ENCODE assay signal across 13 cellular contexts in genomic region chr10:14565199-14565598, GRCh38.
DNase-seq lines count a peak whose midpoint lies in the region; ATAC-seq and TF ChIP-seq lines count a peak whose summit lies in the region.
"Had no signal": no experiment of that assay in that cellular context is flagged by ENCODE, and none has a peak within 500 bp of the region (broad histone marks: within the 10 kb centered on the region; RNA-seq: fewer than 3 reads in every experiment).

No MANE protein-coding gene starts in this region.

- ATAC-seq in sciatic nerve (peak; percentile 84), GM19351 (IDR thresholded peaks at IDR 0.05; ENCODE audit: unreplicated experiment) (no peak), HG03342 (IDR thresholded peaks at IDR 0.05; ENCODE audit: unreplicated experiment) (no peak)
- ATAC-seq: K562 had no signal

- H3K9me3 Mint-ChIP-seq in T-helper 2 cell treated with Interferon-gamma antibody and Interleukin-4, amounts not matched to agents 5 μg/mL and 100 μg/mL, for 36 hours: peaks cover 9% of the 10 kb centered on the region

- TF ChIP-seq CTCF in colonic mucosa (IDR thresholded peaks at IDR 0.05): no peak

- no peaks in the 10 kb centered on the region for H3K4me1 ChIP-seq in colonic mucosa

- no peaks in the 10 kb centered on the region for H3K27me3 Mint-ChIP-seq in T-helper 2 cell treated with Interferon-gamma antibody and Interleukin-4, amounts not matched to agents 5 μg/mL and 100 μg/mL, for 36 hours (ENCODE audit: low read depth)
- H3K27me3 Mint-ChIP-seq: brain had no signal

- H3K9me3 ChIP-seq in colonic mucosa: no peaks in the 10 kb centered on the region
- H3K9me3 ChIP-seq: mucosa of descending colon, tibial artery had no signal

- peaks cover 77% of the 10 kb centered on the region for H3K4me1 Mint-ChIP-seq in T-helper 2 cell treated with Interferon-gamma antibody and Interleukin-4, amounts not matched to agents 5 μg/mL and 100 μg/mL, for 36 hours (ENCODE audit: low read depth)

- no peak overlapping the region for H3K27ac ChIP-seq in colonic mucosa
- H3K27ac ChIP-seq: tibial artery had no signal

- H3K4me3 Mint-ChIP-seq in T-helper 2 cell treated with Interferon-gamma antibody and Interleukin-4, amounts not matched to agents 5 μg/mL and 100 μg/mL, for 36 hours: peak overlapping the region; percentile 83
- H3K4me3 Mint-ChIP-seq: brain had no signal

- intact Hi-C loops in colonic mucosa (cut with DNase I): no loop called here
- intact Hi-C loops in sciatic nerve (cut with DNase I): no loop called here

- no peaks in the 10 kb centered on the region for H3K27me3 ChIP-seq in colonic mucosa
- H3K27me3 ChIP-seq: tibial artery had no signal

- H3K4me3 ChIP-seq in colonic mucosa: no peak overlapping the region
- H3K4me3 ChIP-seq: K562, mucosa of descending colon, tibial artery had no signal

- H3K27ac Mint-ChIP-seq in T-helper 2 cell treated with Interferon-gamma antibody and Interleukin-4, amounts not matched to agents 5 μg/mL and 100 μg/mL, for 36 hours: peak overlapping the region; percentile 97

- H3K36me3 ChIP-seq in colonic mucosa: no peaks in the 10 kb centered on the region

- peaks cover 66% of the 10 kb centered on the region for H3K36me3 Mint-ChIP-seq in T-helper 2 cell treated with Interferon-gamma antibody and Interleukin-4, amounts not matched to agents 5 μg/mL and 100 μg/mL, for 36 hours (ENCODE audit: low read depth)

- DNase-seq in T-helper 2 cell treated with Interferon-gamma antibody and Interleukin-4, amounts not matched to agents 5 μg/mL and 100 μg/mL, for 36 hours (ENCODE audit: low spot score): no peak
- DNase-seq in T-helper 2 cell (no peak), Kasumi-1 (lab: John Stamatoyannopoulos, UW) (peak; percentile 36 to 61), colonic mucosa (peak; percentile 18), sciatic nerve (ENCODE audit: low spot score) (no peak), NCI-H446 (lab: John Stamatoyannopoulos, UW) (no peak)
- DNase-seq: NCI-H2081 treated with DMSO at 0.1 percent for 48 hours had no signal

- no peak overlapping the region for H3K9ac ChIP-seq in colonic mucosa (ENCODE audit: low read depth in 2 of 2, low read length in 2 of 2)

Comparison
In these comparisons a context has a peak if more than half of its experiments do, and no peak if none do; other contexts are left out.
1. DNase-seq: peak in Kasumi-1 (2 of 2) and colonic mucosa (single experiment); none in T-helper 2 cell treated with Interferon-gamma antibody and Interleukin-4, amounts not matched to agents 5 μg/mL and 100 μg/mL, for 36 hours (single experiment), T-helper 2 cell (0 of 5), sciatic nerve (single experiment) and NCI-H446 (0 of 2).